ENCODE assay signal across 18 cellular contexts in the genomic region with DNA sequence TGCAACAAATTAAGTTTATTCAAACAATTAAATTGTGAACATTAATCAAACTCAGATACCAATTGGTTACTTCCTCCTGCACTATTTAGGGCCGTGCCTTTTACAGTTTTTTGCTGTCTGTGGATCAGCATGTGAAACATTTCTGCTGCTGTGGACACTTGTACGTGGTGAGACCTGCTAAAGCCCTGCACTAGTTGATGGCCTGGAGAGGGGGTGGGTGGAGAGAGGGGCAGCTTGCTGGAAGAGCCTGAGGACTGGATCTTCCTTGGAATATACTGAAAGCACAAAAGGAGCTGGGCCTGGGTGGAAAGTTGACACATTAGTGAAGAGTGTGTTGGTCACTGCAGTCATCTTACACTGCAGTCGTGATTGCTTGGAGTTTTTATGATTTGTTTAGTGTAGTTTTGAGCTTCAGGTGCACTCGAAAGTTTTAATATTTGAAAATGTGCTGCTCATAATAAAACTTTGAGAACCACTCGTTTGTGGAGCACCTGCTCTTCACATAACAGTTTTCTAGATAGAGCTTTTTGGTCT. TPM values are rescaled to one million over a fixed set of nuclear protein-coding genes. Genes with fewer than 3 reads are reported as not detected.
A peak's percentile ranks its signal among the peaks of the same experiment; 100 is the strongest.
DNase-seq lines count a peak whose midpoint lies in the region; ATAC-seq, FAIRE-seq and TF ChIP-seq lines count a peak whose summit lies in the region.
"Had no signal": no experiment of that assay in that cellular context is flagged by ENCODE, and none has a peak within 500 bp of the region (broad histone marks: within the 10 kb centered on the region; RNA-seq: fewer than 3 reads in every experiment).

No MANE protein-coding gene starts in this region.

- H3K9me3 ChIP-seq in body of pancreas (no peaks in the 10 kb centered on the region), gastrocnemius medialis (no peaks in the 10 kb centered on the region)
- H3K9me3 ChIP-seq: spleen had no signal

- TF ChIP-seq CTCF in body of pancreas (IDR thresholded peaks at IDR 0.05), result no peak
- TF ChIP-seq CTCF in gastrocnemius medialis (IDR thresholded peaks at IDR 0.05 in 4 of 5, conservative IDR thresholded peaks at IDR 0.05 in 1 of 5), result no peak

- H3K4me3 Mint-ChIP-seq in activated naive CD4-positive, alpha-beta T cell treated with anti-CD3 and anti-CD28 coated beads, Interleukin-2, amount 10 ng/mL, durations not matched to agents 7 days and 5 days, result no peak overlapping the region
- H3K4me3 Mint-ChIP-seq in activated naive CD4-positive, alpha-beta T cell treated with anti-CD3 and anti-CD28 coated beads for 36 hours, result no peak overlapping the region

- H3K27me3 ChIP-seq in body of pancreas (no peaks in the 10 kb centered on the region), gastrocnemius medialis (no peaks in the 10 kb centered on the region)
- H3K27me3 ChIP-seq: spleen had no signal

- H3K9me3 Mint-ChIP-seq in activated naive CD4-positive, alpha-beta T cell treated with anti-CD3 and anti-CD28 coated beads, Interleukin-2, amount 10 ng/mL, durations not matched to agents 7 days and 5 days, result peaks cover 2% of the 10 kb centered on the region
- H3K9me3 Mint-ChIP-seq in activated naive CD4-positive, alpha-beta T cell treated with anti-CD3 and anti-CD28 coated beads for 36 hours, result no peaks in the 10 kb centered on the region

- CTCF ChIA-PET in activated naive CD4-positive, alpha-beta T cell treated with anti-CD3 and anti-CD28 coated beads, Interleukin-2, amount 10 ng/mL, durations not matched to agents 7 days and 5 days (lab: Charles Lee), result no interaction called here
- CTCF ChIA-PET in activated naive CD4-positive, alpha-beta T cell treated with anti-CD3 and anti-CD28 coated beads for 36 hours (lab: Charles Lee), result interaction anchor here (1.3 kb wide), 2 partner anchors 9 to 12 kb away, joined by 4 to 5 read pairs; no protein-coding TSS in a partner anchor

- ATAC-seq in body of pancreas (no peak), gastrocnemius medialis (peak in 1 of 2 donors; percentile 17), HG03432 (IDR thresholded peaks at IDR 0.05; ENCODE audit: unreplicated experiment) (no peak)

- FAIRE-seq in GM19239 (lab: Jason Lieb, UNC), result peak; percentile 35

- in situ Hi-C loops in gastrocnemius medialis (cut with MboI; ENCODE audit: low sequenced_read_pairs in 4 of 4), result no loop called here

- H3K36me3 Mint-ChIP-seq in activated naive CD4-positive, alpha-beta T cell treated with anti-CD3 and anti-CD28 coated beads, Interleukin-2, amount 10 ng/mL, durations not matched to agents 7 days and 5 days, result peaks cover 46% of the 10 kb centered on the region
- no peaks in the 10 kb centered on the region for H3K36me3 Mint-ChIP-seq in activated naive CD4-positive, alpha-beta T cell treated with anti-CD3 and anti-CD28 coated beads for 36 hours (ENCODE audit: low read depth)

- H3K4me3 ChIP-seq in body of pancreas (no peak overlapping the region), gastrocnemius medialis (peak overlapping the region in 1 of 4 donors; percentile 42)
- H3K4me3 ChIP-seq: spleen had no signal

- peaks cover 80% of the 10 kb centered on the region for H3K4me1 Mint-ChIP-seq in activated naive CD4-positive, alpha-beta T cell treated with anti-CD3 and anti-CD28 coated beads, Interleukin-2, amount 10 ng/mL, durations not matched to agents 7 days and 5 days
- H3K4me1 Mint-ChIP-seq in activated naive CD4-positive, alpha-beta T cell treated with anti-CD3 and anti-CD28 coated beads for 36 hours (ENCODE audit: low read depth), result peaks cover 82% of the 10 kb centered on the region

- H3K36me3 ChIP-seq in body of pancreas (replicated peaks in 1 of 2; ENCODE audit: insufficient read depth in 1 of 2, low read depth in 2 of 2), result no peaks in the 10 kb centered on the region
- no peaks in the 10 kb centered on the region for H3K36me3 ChIP-seq in gastrocnemius medialis
- H3K36me3 ChIP-seq: spleen had no signal

- H3K4me1 ChIP-seq in body of pancreas (peaks cover 57% of the 10 kb centered on the region), gastrocnemius medialis (peaks cover 70 to 88% of the 10 kb centered on the region in 2 donors)

- no peaks in the 10 kb centered on the region for H3K27me3 Mint-ChIP-seq in activated naive CD4-positive, alpha-beta T cell treated with anti-CD3 and anti-CD28 coated beads, Interleukin-2, amount 10 ng/mL, durations not matched to agents 7 days and 5 days
- no peaks in the 10 kb centered on the region for H3K27me3 Mint-ChIP-seq in activated naive CD4-positive, alpha-beta T cell treated with anti-CD3 and anti-CD28 coated beads for 36 hours (ENCODE audit: low read depth)

- TF ChIP-seq POLR2A in body of pancreas (IDR thresholded peaks at IDR 0.05) (peak in 1 of 3 donors; percentile 14), gastrocnemius medialis (IDR thresholded peaks at IDR 0.05) (no peak)

- H3K27ac ChIP-seq in body of pancreas (peak overlapping the region in 3 of 4 donors; percentile 50 to 65 (median 64)), gastrocnemius medialis (peak overlapping the region; percentile 72 to 84 (median 78))

- DNase-seq in activated naive CD4-positive, alpha-beta T cell treated with anti-CD3 and anti-CD28 coated beads, Interleukin-2, amount 10 ng/mL, durations not matched to agents 7 days and 5 days, result no peak
- no peak for DNase-seq in activated naive CD4-positive, alpha-beta T cell treated with anti-CD3 and anti-CD28 coated beads for 36 hours
- no peak for DNase-seq in GM19239 (ENCODE audit: insufficient read length, low spot score)
- DNase-seq in body of pancreas, result peak in 1 of 4 donors; percentile 21
- no peak for DNase-seq in gastrocnemius medialis
- DNase-seq in NCI-H1436 (lab: John Stamatoyannopoulos, UW), result no peak
- no peak for DNase-seq in D341Med (ENCODE audit: low spot score)
- DNase-seq: activated CD4-positive, alpha-beta T cell treated with anti-CD3 and anti-CD28 coated beads for 1 hour; central memory CD4-positive, alpha-beta T cell; effector CD8-positive, alpha-beta T cell; GOT3; left colon; NCI-H345; SHP77 treated with DMSO at 0.1 percent for 48 hours; spleen; stimulated activated naive CD4-positive, alpha-beta T cell treated with Interleukin-2 at 50 U/mL for 16 hours had no signal

- intact Hi-C loops in activated naive CD4-positive, alpha-beta T cell treated with anti-CD3 and anti-CD28 coated beads for 36 hours (cut with micrococcal nuclease), result loop anchor here (2.0 kb wide), 1 partner anchor 17 kb away; no protein-coding TSS in a partner anchor
- intact Hi-C loops in body of pancreas (cut with DNase I) (no loop called here), gastrocnemius medialis (cut with DNase I; ENCODE audit: low total_unique reads) (loop anchor here (10.0 kb wide), 1 partner anchor 631 kb away; a partner anchor contains a TSS)

- H3K27ac Mint-ChIP-seq in activated naive CD4-positive, alpha-beta T cell treated with anti-CD3 and anti-CD28 coated beads, Interleukin-2, amount 10 ng/mL, durations not matched to agents 7 days and 5 days, result peak overlapping the region; percentile 19
- no peak overlapping the region for H3K27ac Mint-ChIP-seq in activated naive CD4-positive, alpha-beta T cell treated with anti-CD3 and anti-CD28 coated beads for 36 hours

- 11 to 21% methylated on average over 5 of the region's 5 CpGs for WGBS in body of pancreas, 2 donors

RNA-seq across cellular contexts. Expression of a gene that starts 11.4 kb away (rescaled TPM):
- 10 to 100 TPM; 19.9 to 20.5 TPM for total RNA-seq in activated naive CD4-positive, alpha-beta T cell treated with anti-CD3 and anti-CD28 coated beads for 36 hours
- total RNA-seq in body of pancreas, result 10 to 100 TPM; 13.7 to 25.7 TPM
- total RNA-seq in gastrocnemius medialis, result 10 to 100 TPM; 23.9 to 37.2 (median 32.7) TPM
- total RNA-seq: LHCN-M2 had no signal
